In the genomic region with DNA sequence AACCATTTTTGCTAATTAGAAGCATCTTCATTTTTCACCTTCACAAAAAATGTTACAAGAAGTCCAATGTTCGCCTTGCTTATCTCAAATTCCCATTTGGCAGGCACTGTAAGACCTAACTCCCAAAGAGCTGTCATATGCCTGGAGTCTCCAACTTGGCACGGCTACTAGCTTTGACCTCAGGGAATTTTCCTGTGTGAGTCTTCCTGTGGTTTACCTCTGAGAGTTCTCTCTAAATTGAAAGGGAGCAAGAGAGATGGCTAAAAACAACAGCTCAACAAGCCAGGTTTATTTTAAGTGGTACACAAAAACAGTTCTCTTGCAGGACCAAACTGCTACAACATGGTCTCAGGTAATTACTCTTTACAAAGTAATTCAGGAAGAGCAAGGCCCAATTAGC, we compare ENCODE assay signal across 23 cellular contexts.
DNase-seq lines count a peak whose midpoint lies in the region; ATAC-seq, FAIRE-seq and TF ChIP-seq lines count a peak whose summit lies in the region.
"Had no signal": no experiment of that assay in that cellular context is flagged by ENCODE, and none has a peak within 500 bp of the region (broad histone marks: within the 10 kb centered on the region; RNA-seq: fewer than 3 reads in every experiment).

No MANE protein-coding gene starts in this region.

- DNase-seq in left ventricle myocardium superior = no peak
- DNase-seq in left ventricle myocardium inferior = no peak
- DNase-seq in amniotic epithelial cell (ENCODE audit: low read depth) = peak; percentile 1
- peak; percentile 47 to 61 for DNase-seq in foreskin keratinocyte
- no peak for DNase-seq in RKO (ENCODE audit: low spot score)
- DNase-seq in stimulated activated CD4-positive, alpha-beta T cell treated with anti-CD3 and anti-CD28 coated beads, Interleukin-12 subunit alpha, Interleukin-12 subunit beta, amount 100 ng/mL, for 4 hours = no peak
- no peak for DNase-seq in stimulated activated naive CD4-positive, alpha-beta T cell treated with Interleukin-2 at 50 U/mL for 16 hours (lab: John Stamatoyannopoulos, UW)
- DNase-seq in HTR-8/SVneo (ENCODE audit: insufficient read length, low spot score) = no peak
- DNase-seq: activated CD4-positive, CD25-positive, alpha-beta regulatory T cell treated with anti-CD3 and anti-CD28 coated beads, Interleukin-2, amount 50 U/mL, for 72 hours; brain microvascular endothelial cell; cortex of kidney; DMS 273 treated with DMSO at 0.1 percent for 48 hours; NCI-H1092; NCI-H2171; NCI-H774; spleen; T1000 had no signal

- H3K27me3 ChIP-seq in left ventricle myocardium inferior (ENCODE audit: low read depth) (no peaks in the 10 kb centered on the region), foreskin keratinocyte (no peaks in the 10 kb centered on the region)
- H3K27me3 ChIP-seq: brain microvascular endothelial cell, gastroesophageal sphincter, spleen, vagina had no signal

- no peak overlapping the region for H3K27ac ChIP-seq in left ventricle myocardium inferior (replicated peaks)
- H3K27ac ChIP-seq in foreskin keratinocyte = no peak overlapping the region
- H3K27ac ChIP-seq: brain microvascular endothelial cell, gastroesophageal sphincter, KMS-11, prostate gland, spleen, vagina had no signal

- H3K36me3 ChIP-seq in left ventricle myocardium inferior = no peaks in the 10 kb centered on the region
- H3K36me3 ChIP-seq: brain microvascular endothelial cell, gastroesophageal sphincter, prostate gland, spleen, vagina had no signal

- H3K4me3 ChIP-seq in left ventricle myocardium inferior = no peak overlapping the region
- H3K4me3 ChIP-seq: gastroesophageal sphincter, prostate gland, spleen, vagina had no signal

- H3K9me3 ChIP-seq in left ventricle myocardium inferior (replicated peaks) = no peaks in the 10 kb centered on the region
- H3K9me3 ChIP-seq: gastroesophageal sphincter, prostate gland, spleen, vagina had no signal

- TF ChIP-seq CTCF in left ventricle myocardium inferior (IDR thresholded peaks at IDR 0.05; ENCODE audit: borderline replicate concordance) (no peak), foreskin keratinocyte (conservative IDR thresholded peaks at IDR 0.05) (no peak)

- intact Hi-C loops in left ventricle myocardium superior (cut with micrococcal nuclease) = no loop called here
- intact Hi-C loops in left ventricle myocardium inferior (cut with micrococcal nuclease) = no loop called here

- no peak for FAIRE-seq in HTR-8/SVneo (lab: Jason Lieb, UNC)
- FAIRE-seq: GM12891 had no signal

- H3K4me1 ChIP-seq in left ventricle myocardium inferior (no peaks in the 10 kb centered on the region), foreskin keratinocyte (no peaks in the 10 kb centered on the region)
- H3K4me1 ChIP-seq: gastroesophageal sphincter, prostate gland, spleen, vagina had no signal

- peak; percentile 87 for ATAC-seq in left ventricle myocardium superior
- peak; percentile 64 for ATAC-seq in foreskin keratinocyte
- ATAC-seq: activated naive CD4-positive, alpha-beta T cell treated with anti-CD3 and anti-CD28 coated beads, Interleukin-2, amount 50 U/mL, for 72 hours; gastroesophageal sphincter had no signal

Comparison
In these comparisons a context has a peak if more than half of its experiments do, and no peak if none do; other contexts are left out.
1. DNase-seq: peak in amniotic epithelial cell (single experiment) and foreskin keratinocyte (2 of 2); none in left ventricle myocardium superior (single experiment), left ventricle myocardium inferior (single experiment), RKO (single experiment), stimulated activated CD4-positive, alpha-beta T cell treated with anti-CD3 and anti-CD28 coated beads, Interleukin-12 subunit alpha, Interleukin-12 subunit beta, amount 100 ng/mL, for 4 hours (single experiment), stimulated activated naive CD4-positive, alpha-beta T cell treated with Interleukin-2 at 50 U/mL for 16 hours (single experiment) and HTR-8/SVneo (single experiment).